ENCODE assay signal across 12 cellular contexts in the genomic region with DNA sequence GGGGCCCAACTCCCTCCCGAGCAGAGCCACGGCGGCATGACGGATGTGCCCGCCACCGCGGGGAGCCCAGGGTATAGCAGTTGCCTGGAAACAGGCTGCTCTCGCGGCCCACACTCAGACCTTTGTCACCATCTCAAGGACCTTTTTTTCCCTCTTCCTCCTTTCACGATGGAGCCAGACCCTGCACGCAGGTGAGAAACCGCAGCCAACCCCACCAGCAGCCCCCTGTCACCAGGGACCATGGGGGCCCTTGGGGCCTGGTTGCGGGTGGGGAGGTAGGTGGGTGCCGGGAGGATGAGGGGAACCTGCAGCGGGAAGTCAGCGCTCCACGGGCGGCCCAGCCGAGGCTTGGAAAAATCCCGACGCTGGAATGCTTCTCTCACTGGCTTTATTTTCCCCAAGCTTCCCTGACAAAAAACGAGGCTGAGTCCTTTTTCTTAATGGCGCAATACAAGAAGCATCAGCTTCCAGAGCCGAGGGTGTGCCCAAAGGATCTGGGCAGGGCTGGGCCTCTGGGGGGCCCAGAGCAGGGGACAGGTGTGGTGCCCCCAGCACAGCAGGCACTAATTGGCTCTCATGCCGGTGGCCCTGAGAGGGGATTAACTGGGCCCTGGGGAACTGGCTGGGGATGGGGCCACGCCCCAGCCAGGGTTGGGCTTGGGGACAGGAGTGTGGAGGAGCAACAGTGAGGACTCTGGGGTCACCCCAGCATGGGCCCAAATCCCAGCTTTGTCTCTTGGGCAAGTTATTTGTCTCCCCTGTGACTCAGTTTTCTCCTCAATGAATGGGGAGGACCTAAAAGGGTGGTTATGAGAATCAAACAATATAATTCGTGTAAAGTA. TPM values are rescaled to one million over a fixed set of nuclear protein-coding genes. Genes with fewer than 3 reads are reported as not detected.
DNase-seq lines count a peak whose midpoint lies in the region; ATAC-seq and TF ChIP-seq lines count a peak whose summit lies in the region.
"Had no signal": no experiment of that assay in that cellular context is flagged by ENCODE, and none has a peak within 500 bp of the region (broad histone marks: within the 10 kb centered on the region; RNA-seq: fewer than 3 reads in every experiment).

No MANE protein-coding gene starts in this region.

- intact Hi-C loops in left ventricle myocardium inferior (cut with micrococcal nuclease), result no loop called here

- peak; percentile 24 for DNase-seq in DMS 273 (lab: John Stamatoyannopoulos, UW; ENCODE audit: unreplicated experiment)
- no peak for DNase-seq in DMS 273 treated with DMSO at 0.1 percent for 48 hours (lab: John Stamatoyannopoulos, UW)
- DNase-seq in activated T-cell treated with anti-CD3 and anti-CD28 coated beads, Interleukin-2, amount 50 U/mL, for 48 hours, result peak; percentile 52 to 60
- peak in 4 of 10 donors; percentile 36 to 70 (median 46) for DNase-seq in naive thymus-derived CD8-positive, alpha-beta T cell
- no peak for DNase-seq in left ventricle myocardium inferior
- DNase-seq: activated CD4-positive, alpha-beta T cell treated with anti-CD3 and anti-CD28 coated beads, Interleukin-2, amount 50 U/mL, for 1 hour had no signal

- H3K27ac ChIP-seq in HUES48 (ENCODE audit: low read depth, low read length) (peak overlapping the region; percentile 37), left ventricle myocardium inferior (replicated peaks) (no peak overlapping the region)
- H3K27ac ChIP-seq: 22Rv1, upper lobe of left lung had no signal

- H3K4me3 Mint-ChIP-seq in naive thymus-derived CD8-positive, alpha-beta T cell, result peak overlapping the region; percentile 52 to 81 (median 68)

- no peaks in the 10 kb centered on the region for H3K9me3 Mint-ChIP-seq in naive thymus-derived CD8-positive, alpha-beta T cell
- H3K9me3 Mint-ChIP-seq: IgD-negative memory B cell had no signal

- peaks cover 0 to 24% (median 0%) of the 10 kb centered on the region in 3 donors for H3K36me3 Mint-ChIP-seq in naive thymus-derived CD8-positive, alpha-beta T cell
- H3K36me3 Mint-ChIP-seq: IgD-negative memory B cell had no signal

- H3K4me3 ChIP-seq in HUES48 (ENCODE audit: low read depth, low read length) (no peak overlapping the region), left ventricle myocardium inferior (no peak overlapping the region)
- H3K4me3 ChIP-seq: upper lobe of left lung had no signal

- ATAC-seq in naive thymus-derived CD8-positive, alpha-beta T cell, result peak; percentile 82 to 84
- no peak for ATAC-seq in HG03175 (IDR thresholded peaks at IDR 0.05; ENCODE audit: unreplicated experiment)
- ATAC-seq in HG03097 (IDR thresholded peaks at IDR 0.05; ENCODE audit: low FRiP score, unreplicated experiment), result no peak

- H3K27ac Mint-ChIP-seq in naive thymus-derived CD8-positive, alpha-beta T cell, result peak overlapping the region; percentile 82 to 94 (median 88)

- H3K27me3 Mint-ChIP-seq in naive thymus-derived CD8-positive, alpha-beta T cell, result no peaks in the 10 kb centered on the region
- H3K27me3 Mint-ChIP-seq: IgD-negative memory B cell had no signal

- no peaks in the 10 kb centered on the region for H3K27me3 ChIP-seq in HUES48 (ENCODE audit: control insufficient read depth, insufficient read depth, low read length)
- peaks cover 20% of the 10 kb centered on the region for H3K27me3 ChIP-seq in left ventricle myocardium inferior (ENCODE audit: low read depth)
- H3K27me3 ChIP-seq: upper lobe of left lung had no signal

- POLR2A ChIA-PET in naive thymus-derived CD8-positive, alpha-beta T cell (lab: Charles Lee), result interaction anchor here (0.9 to 6.4 kb wide), 8 partner anchors 12 to 42 kb away, joined by 3 to 62 read pairs (median 4); no protein-coding TSS in a partner anchor

- H3K9me3 ChIP-seq in HUES48 (ENCODE audit: control insufficient read depth, insufficient read depth, low read length) (no peaks in the 10 kb centered on the region), left ventricle myocardium inferior (replicated peaks) (no peaks in the 10 kb centered on the region)
- H3K9me3 ChIP-seq: upper lobe of left lung had no signal

- H3K36me3 ChIP-seq in HUES48 (ENCODE audit: control insufficient read depth, insufficient read depth, low read length) (no peaks in the 10 kb centered on the region), left ventricle myocardium inferior (no peaks in the 10 kb centered on the region)
- H3K36me3 ChIP-seq: upper lobe of left lung had no signal

- TF ChIP-seq CTCF in left ventricle myocardium inferior (IDR thresholded peaks at IDR 0.05; ENCODE audit: borderline replicate concordance), result no peak

- H3K4me1 Mint-ChIP-seq in naive thymus-derived CD8-positive, alpha-beta T cell, result peaks cover 45 to 80% (median 67%) of the 10 kb centered on the region in 4 donors

- no peak overlapping the region for H3K9ac ChIP-seq in HUES48 (ENCODE audit: low read depth, low read length)

- H3K4me1 ChIP-seq in HUES48 (ENCODE audit: control insufficient read depth, insufficient read depth, low read length), result peaks cover 6% of the 10 kb centered on the region; the same call in 1 of the 2 replicates
- no peaks in the 10 kb centered on the region for H3K4me1 ChIP-seq in left ventricle myocardium inferior

RNA-seq across cellular contexts. Expression of a gene that starts 23.9 kb away (rescaled TPM):
- total RNA-seq in naive thymus-derived CD8-positive, alpha-beta T cell, result 10 to 100 TPM; 65.7 to 66.1 TPM
- 10 to 100 TPM; 10.0 to 21.5 (median 14.2) TPM for polyA plus RNA-seq in naive thymus-derived CD8-positive, alpha-beta T cell
- 5.6 TPM for total RNA-seq in left ventricle myocardium inferior

Comparison
In these comparisons a context has a peak if more than half of its experiments do, and no peak if none do; other contexts are left out.
1. DNase-seq: peak in DMS 273 (single experiment) and activated T-cell treated with anti-CD3 and anti-CD28 coated beads, Interleukin-2, amount 50 U/mL, for 48 hours (2 of 2); none in DMS 273 treated with DMSO at 0.1 percent for 48 hours (single experiment) and left ventricle myocardium inferior (single experiment).
2. ATAC-seq: peak in naive thymus-derived CD8-positive, alpha-beta T cell (2 of 2); none in HG03175 (single experiment) and HG03097 (single experiment).
3. RNA of a gene that starts 23.9 kb away (total RNA-seq): 65.7 to 66.1 TPM in naive thymus-derived CD8-positive, alpha-beta T cell; 5.6 TPM in left ventricle myocardium inferior (single experiment); every median in the first group is over 10 times any median in the second.